Comparison of ENCODE assay signal across 8 cellular contexts in the genomic region with DNA sequence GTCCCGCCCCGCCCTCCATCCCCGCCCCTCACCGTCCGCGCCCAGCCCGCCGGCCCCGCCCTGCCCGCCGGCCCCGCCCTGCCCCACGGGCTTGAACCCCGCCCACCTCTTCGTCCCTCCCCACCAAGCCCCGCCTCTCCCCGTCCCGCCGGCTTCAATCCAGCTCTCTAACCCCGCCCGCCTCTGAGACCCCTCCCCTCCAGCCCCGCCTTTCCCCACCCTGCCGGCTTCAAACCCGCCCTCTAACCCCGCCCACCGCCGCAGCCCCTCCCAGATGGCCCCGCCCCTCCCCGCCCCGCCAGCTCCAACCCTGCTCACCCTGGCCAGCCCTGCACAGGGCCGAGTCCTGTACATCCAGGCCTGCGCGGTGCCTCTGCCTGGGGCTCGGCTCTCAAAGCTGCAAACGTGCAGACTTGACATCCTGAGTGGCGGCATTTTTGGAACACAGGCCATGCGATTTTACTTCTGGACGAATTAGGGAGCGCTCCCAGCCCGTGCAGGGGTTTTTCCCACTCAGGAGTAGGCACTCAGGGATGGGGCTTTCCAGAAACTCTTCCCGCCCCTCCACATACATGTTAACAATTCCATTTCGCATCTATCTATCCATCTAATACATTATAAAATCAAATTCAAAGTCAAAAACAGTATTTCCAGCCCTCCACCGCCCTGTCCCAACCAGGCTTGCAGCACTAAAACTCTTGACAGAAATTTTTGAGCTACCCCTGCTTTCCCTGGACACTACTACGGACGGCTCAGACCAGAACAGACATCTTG. TPM values are rescaled to one million over a fixed set of nuclear protein-coding genes. Genes with fewer than 3 reads are reported as not detected.
DNase-seq lines count a peak whose midpoint lies in the region; ATAC-seq and TF ChIP-seq lines count a peak whose summit lies in the region.

No MANE protein-coding gene starts in this region.

- H3K27ac Mint-ChIP-seq in chondrocyte (ENCODE audit: unreplicated experiment) = peak overlapping the region; percentile 22

- H3K4me3 Mint-ChIP-seq in chondrocyte (ENCODE audit: unreplicated experiment) = peak overlapping the region; percentile 31

- no peaks in the 10 kb centered on the region for H3K9me3 Mint-ChIP-seq in chondrocyte (ENCODE audit: low read depth)

- intact Hi-C loops in left colon (cut with DNase I, micrococcal nuclease) = no loop called here

- DNase-seq in AG08395 (ENCODE audit: low spot score) (peak; percentile 99), NCI-H446 (lab: John Stamatoyannopoulos, UW) (peak; percentile 55 to 94), chondrocyte (ENCODE audit: low spot score) (peak; percentile 96), left colon (peak; percentile 96 to 98)
- DNase-seq in activated CD4-positive, alpha-beta T cell treated with anti-CD3 and anti-CD28 coated beads for 48 hours = peak; percentile 97
- DNase-seq in stimulated activated CD4-positive, alpha-beta T cell treated with anti-CD3 and anti-CD28 coated beads, Interleukin-1b, Interleukin-23, amount 100 ng/mL, for 4 hours (ENCODE audit: low read depth in 2 of 2) = peak; percentile 97 to 99

- no peaks in the 10 kb centered on the region for H3K27me3 Mint-ChIP-seq in chondrocyte (ENCODE audit: low read depth)

- no peaks in the 10 kb centered on the region for H3K36me3 Mint-ChIP-seq in chondrocyte (ENCODE audit: low read depth)

- peaks cover 23% of the 10 kb centered on the region for H3K4me1 Mint-ChIP-seq in chondrocyte (ENCODE audit: low read depth)

- no peak for TF ChIP-seq CTCF in chondrocyte (IDR thresholded peaks at IDR 0.05)

- ATAC-seq in GM19023 (IDR thresholded peaks at IDR 0.05; ENCODE audit: unreplicated experiment) (peak; percentile 42), HG03175 (IDR thresholded peaks at IDR 0.05; ENCODE audit: unreplicated experiment) (peak; percentile 42), left colon (peak; percentile 83)

RNA-seq across cellular contexts. Expression of a gene that starts 0.5 kb away (rescaled TPM):
- total RNA-seq in chondrocyte = 13.7 to 16.0 TPM (median 14.5 TPM) in 3 replicates
- total RNA-seq in left colon = 10 to 100 TPM; 19.1 to 21.3 TPM

Comparison
In these comparisons a context has a peak if more than half of its experiments do, and no peak if none do; other contexts are left out.
1. Peak in every context shown above with its lines: DNase-seq and ATAC-seq.